ENCODE assay signal across 40 cellular contexts in genomic region chr14:33802737-33803136, GRCh38.
"Had no signal": no experiment of that assay in that cellular context is flagged by ENCODE, and none has a peak within 500 bp of the region (broad histone marks: within the 10 kb centered on the region; RNA-seq: fewer than 3 reads in every experiment).

No MANE protein-coding gene starts in this region.

- ATAC-seq: activated naive CD4-positive, alpha-beta T cell treated with anti-CD3 and anti-CD28 coated beads, Interleukin-2, amount 50 U/mL, for 72 hours; activated naive CD8-positive, alpha-beta T cell treated with anti-CD3 and anti-CD28 coated beads, Interleukin-2, amount 50 U/mL, for 24 hours; activated T-cell treated with anti-CD3 and anti-CD28 coated beads, Interleukin-2, amount 50 U/mL, for 4 hours; activated T-cell treated with anti-CD3 and anti-CD28 coated beads, Interleukin-2, amount 50 U/mL, for 72 hours; activated T-helper 17 cell treated with anti-CD3 and anti-CD28 coated beads, Interleukin-2, amount 50 U/mL, for 72 hours; body of pancreas had no signal

- H3K9me3 Mint-ChIP-seq: activated naive CD4-positive, alpha-beta T cell treated with anti-CD3 and anti-CD28 coated beads for 36 hours; activated naive CD4-positive, alpha-beta T cell treated with anti-CD3 and anti-CD28 coated beads, Interleukin-2, amount 10 ng/mL, durations not matched to agents 7 days and 5 days; activated naive CD4-positive, alpha-beta T cell treated with anti-CD3 and anti-CD28 coated beads, Interleukin-2, amount 50 U/mL, for 24 hours; activated naive CD8-positive, alpha-beta T cell treated with anti-CD3 and anti-CD28 coated beads for 36 hours; activated naive CD8-positive, alpha-beta T cell treated with anti-CD3 and anti-CD28 coated beads, Interleukin-2, amount 10 ng/mL, durations not matched to agents 7 days and 5 days; activated T-cell treated with anti-CD3 and anti-CD28 coated beads, Interleukin-2, amount 50 U/mL, for 24 hours; activated T-cell treated with anti-CD3 and anti-CD28 coated beads, Interleukin-2, amount 50 U/mL, for 4 hours; activated T-helper 1 cell treated with anti-CD3 and anti-CD28 coated beads, Interleukin-12 subunit alpha, Interleukin-12 subunit beta, Interleukin-2, Interleukin-4 antibody, amounts not matched to agents 30 ng/mL and 10 ng/mL and 1 ng/mL, durations not matched to agents 14 hours and 24 hours and 36 hours; activated T-helper 17 cell treated with anti-CD3 and anti-CD28 coated beads, Interleukin-2, amount 50 U/mL, for 72 hours; activated T-helper 2 cell treated with anti-CD3 and anti-CD28 coated beads, Interferon-gamma antibody, Interleukin-2, Interleukin-4, amounts not matched to agents 10 μg/mL and 5 μg/mL and 100 μg/mL, durations not matched to agents 14 hours and 24 hours and 36 hours had no signal

- H3K4me1 ChIP-seq: adrenal gland, ascending aorta, body of pancreas, breast epithelium had no signal

- H3K9me3 ChIP-seq: adrenal gland, ascending aorta, body of pancreas, breast epithelium had no signal

- H3K4me1 Mint-ChIP-seq: central memory CD8-positive, alpha-beta T cell had no signal

- H3K36me3 Mint-ChIP-seq: activated naive CD8-positive, alpha-beta T cell; activated naive CD8-positive, alpha-beta T cell treated with anti-CD3 and anti-CD28 coated beads for 36 hours; activated naive CD8-positive, alpha-beta T cell treated with anti-CD3 and anti-CD28 coated beads, Interleukin-2, amount 10 ng/mL, durations not matched to agents 7 days and 5 days had no signal

- H3K4me3 ChIP-seq: adrenal gland, ascending aorta, body of pancreas, breast epithelium, cardiac muscle cell had no signal

- H3K27ac Mint-ChIP-seq: activated naive CD4-positive, alpha-beta T cell treated with anti-CD3 and anti-CD28 coated beads for 36 hours; activated naive CD4-positive, alpha-beta T cell treated with anti-CD3 and anti-CD28 coated beads, Interleukin-2, amount 10 ng/mL, durations not matched to agents 7 days and 5 days; activated naive CD4-positive, alpha-beta T cell treated with anti-CD3 and anti-CD28 coated beads, Interleukin-2, amount 50 U/mL, for 24 hours; activated naive CD4-positive, alpha-beta T cell treated with anti-CD3 and anti-CD28 coated beads, Interleukin-2, amount 50 U/mL, for 72 hours; activated naive CD8-positive, alpha-beta T cell; activated naive CD8-positive, alpha-beta T cell treated with anti-CD3 and anti-CD28 coated beads for 36 hours; activated naive CD8-positive, alpha-beta T cell treated with anti-CD3 and anti-CD28 coated beads, Interleukin-2, amount 10 ng/mL, durations not matched to agents 7 days and 5 days; activated naive CD8-positive, alpha-beta T cell treated with anti-CD3 and anti-CD28 coated beads, Interleukin-2, amount 50 U/mL, for 24 hours; activated T-cell treated with anti-CD3 and anti-CD28 coated beads, Interleukin-2, amount 50 U/mL, for 24 hours; activated T-cell treated with anti-CD3 and anti-CD28 coated beads, Interleukin-2, amount 50 U/mL, for 72 hours; activated T-helper 1 cell treated with anti-CD3 and anti-CD28 coated beads, Interleukin-12 subunit alpha, Interleukin-12 subunit beta, Interleukin-2, Interleukin-4 antibody, amounts not matched to agents 30 ng/mL and 10 ng/mL and 1 ng/mL, durations not matched to agents 14 hours and 24 hours and 36 hours; activated T-helper 17 cell treated with anti-CD3 and anti-CD28 coated beads, Interleukin-2, amount 50 U/mL, for 72 hours; activated T-helper 2 cell treated with anti-CD3 and anti-CD28 coated beads, Interferon-gamma antibody, Interleukin-2, Interleukin-4, amounts not matched to agents 10 μg/mL and 5 μg/mL and 100 μg/mL, durations not matched to agents 14 hours and 24 hours and 36 hours; brain had no signal

- FAIRE-seq: astrocyte, bronchial epithelial cell had no signal

- DNase-seq: activated effector memory CD4-positive, alpha-beta T cell treated with anti-CD3 and anti-CD28 coated beads, Interleukin-2, amount 50 U/mL, for 16 hours; activated effector memory CD4-positive, alpha-beta T cell treated with Interleukin-2 at 50 U/mL for 16 hours; activated gamma-delta T cell; activated gamma-delta T cell treated with Interleukin-2 at 50 U/mL for 16 hours; activated naive CD4-positive, alpha-beta T cell; activated naive CD4-positive, alpha-beta T cell treated with anti-CD3 and anti-CD28 coated beads for 36 hours; activated naive CD4-positive, alpha-beta T cell treated with anti-CD3 and anti-CD28 coated beads, Interleukin-2, amount 10 ng/mL, durations not matched to agents 7 days and 5 days; activated naive CD4-positive, alpha-beta T cell treated with anti-CD3 and anti-CD28 coated beads, Interleukin-2, amount 50 U/mL, for 16 hours; activated naive CD4-positive, alpha-beta T cell treated with Interleukin-2 at 50 U/mL for 16 hours; activated naive CD8-positive, alpha-beta T cell treated with anti-CD3 and anti-CD28 coated beads for 36 hours; activated naive CD8-positive, alpha-beta T cell treated with anti-CD3 and anti-CD28 coated beads, Interleukin-2, amount 10 ng/mL, durations not matched to agents 7 days and 5 days; activated naive CD8-positive, alpha-beta T cell treated with anti-CD3 and anti-CD28 coated beads, Interleukin-2, amount 50 U/mL, for 24 hours; activated T-cell treated with anti-CD3 and anti-CD28 coated beads, Interleukin-2, amount 50 U/mL, for 1 hour; activated T-cell treated with anti-CD3 and anti-CD28 coated beads, Interleukin-2, amount 50 U/mL, for 24 hours; activated T-cell treated with anti-CD3 and anti-CD28 coated beads, Interleukin-2, amount 50 U/mL, for 4 hours; activated T-cell treated with anti-CD3 and anti-CD28 coated beads, Interleukin-2, amount 50 U/mL, for 48 hours; activated T-cell treated with anti-CD3 and anti-CD28 coated beads, Interleukin-2, amount 50 U/mL, for 72 hours; adrenal gland; amniotic stem cell; amygdala; anterior cingulate cortex; aorta; body of pancreas; brain microvascular endothelial cell; caudate nucleus; central memory CD4-positive, alpha-beta T cell; cerebellar nuclear complex had no signal

- H3K27ac ChIP-seq: adrenal gland, ascending aorta, body of pancreas, brain microvascular endothelial cell, breast epithelium, cardiac muscle cell had no signal

- H3K4me3 Mint-ChIP-seq: activated naive CD4-positive, alpha-beta T cell treated with anti-CD3 and anti-CD28 coated beads for 36 hours; activated naive CD4-positive, alpha-beta T cell treated with anti-CD3 and anti-CD28 coated beads, Interleukin-2, amount 10 ng/mL, durations not matched to agents 7 days and 5 days; activated naive CD4-positive, alpha-beta T cell treated with anti-CD3 and anti-CD28 coated beads, Interleukin-2, amount 50 U/mL, for 24 hours; activated naive CD8-positive, alpha-beta T cell; activated naive CD8-positive, alpha-beta T cell treated with anti-CD3 and anti-CD28 coated beads for 36 hours; activated naive CD8-positive, alpha-beta T cell treated with anti-CD3 and anti-CD28 coated beads, Interleukin-2, amount 10 ng/mL, durations not matched to agents 7 days and 5 days; activated naive CD8-positive, alpha-beta T cell treated with anti-CD3 and anti-CD28 coated beads, Interleukin-2, amount 50 U/mL, for 24 hours; activated T-cell treated with anti-CD3 and anti-CD28 coated beads, Interleukin-2, amount 50 U/mL, for 24 hours; activated T-cell treated with anti-CD3 and anti-CD28 coated beads, Interleukin-2, amount 50 U/mL, for 4 hours; activated T-cell treated with anti-CD3 and anti-CD28 coated beads, Interleukin-2, amount 50 U/mL, for 72 hours; activated T-helper 1 cell treated with anti-CD3 and anti-CD28 coated beads, Interleukin-12 subunit alpha, Interleukin-12 subunit beta, Interleukin-2, Interleukin-4 antibody, amounts not matched to agents 30 ng/mL and 10 ng/mL and 1 ng/mL, durations not matched to agents 14 hours and 24 hours and 36 hours; activated T-helper 17 cell treated with anti-CD3 and anti-CD28 coated beads, Interleukin-2, amount 50 U/mL, for 72 hours; brain; central memory CD8-positive, alpha-beta T cell had no signal

- H3K36me3 ChIP-seq: adrenal gland, ascending aorta, brain microvascular endothelial cell, breast epithelium, cardiac muscle cell had no signal

- H3K27me3 ChIP-seq: ascending aorta, body of pancreas, breast epithelium, cardiac muscle cell had no signal
